ENCODE assay signal across 34 cellular contexts in genomic region chr3:10508619-10509260, GRCh38. TPM values are rescaled to one million over a fixed set of nuclear protein-coding genes. Genes with fewer than 3 reads are reported as not detected.
"Had no signal": no experiment of that assay in that cellular context is flagged by ENCODE, and none has a peak within 500 bp of the region (broad histone marks: within the 10 kb centered on the region; RNA-seq: fewer than 3 reads in every experiment).

No MANE protein-coding gene starts in this region.

- H3K27me3 ChIP-seq: MG63 had no signal

- H3K4me1 ChIP-seq: ascending aorta, SJCRH30 had no signal

- H3K36me3 ChIP-seq: ascending aorta, cardiac muscle cell, MG63, SJCRH30 had no signal

- H3K9me3 ChIP-seq: ascending aorta, body of pancreas, MG63, SJCRH30, SK-N-SH had no signal

- H3K9ac ChIP-seq: SK-N-SH had no signal

- H3K4me2 ChIP-seq: SK-N-SH had no signal

- H3K27ac ChIP-seq: ascending aorta, body of pancreas, cardiac muscle cell, RWPE1, SJCRH30, VCaP had no signal

- H3K4me3 ChIP-seq: ascending aorta, body of pancreas, cardiac muscle cell, MG63, SJCRH30 had no signal

- ATAC-seq: activated CD4-positive, CD25-positive, alpha-beta regulatory T cell treated with anti-CD3 and anti-CD28 coated beads, Interleukin-2, amount 50 U/mL, for 24 hours; activated CD8-positive, alpha-beta T cell treated with anti-CD3 and anti-CD28 coated beads for 36 hours; body of pancreas; Panc1 had no signal

- DNase-seq: activated CD4-positive, alpha-beta T cell treated with anti-CD3 and anti-CD28 coated beads for 4 hours; activated CD8-positive, alpha-beta memory T cell treated with anti-CD3 and anti-CD28 coated beads, Interleukin-2, amount 50 U/mL, for 48 hours; activated CD8-positive, alpha-beta T cell treated with anti-CD3 and anti-CD28 coated beads for 36 hours; activated effector memory CD4-positive, alpha-beta T cell treated with Interleukin-2 at 50 U/mL for 16 hours; activated naive CD4-positive, alpha-beta T cell; activated T-cell treated with anti-CD3 and anti-CD28 coated beads, Interleukin-2, amount 50 U/mL, for 1 hour; MG63; MV-4-11; NCI-H1092 treated with DMSO at 0.1 percent for 48 hours; NCI-H1417 treated with DMSO at 0.1 percent for 48 hours; NCI-H1694; NCI-H2029; NCI-H2107; NCI-H2171 treated with DMSO at 0.1 percent for 48 hours; NCI-H226; NCI-H526; NCI-H774; NK-92 treated with Interleukin-12 subunit alpha and Interleukin-12 subunit beta, amount 100 ng/mL, for 24 hours; OCI-M1; SJCRH30; SK-N-SH; T-helper 1 cell had no signal

RNA-seq across cellular contexts. Expression of gene ATP2B2, which starts 3.4 kb away (rescaled TPM):
- total RNA-seq: activated CD8-positive, alpha-beta T cell treated with anti-CD3 and anti-CD28 coated beads for 36 hours; activated T-helper 1 cell treated with anti-CD3 and anti-CD28 coated beads, Interleukin-12 subunit alpha, Interleukin-12 subunit beta, Interleukin-2, Interleukin-4 antibody, amounts not matched to agents 30 ng/mL and 10 ng/mL and 1 ng/mL, durations not matched to agents 14 hours and 24 hours and 36 hours; ascending aorta; LHCN-M2; NCI-H460; Right ventricle myocardium superior; SJCRH30; T-helper 2 cell treated with Interferon-gamma antibody and Interleukin-4, amounts not matched to agents 100 ng/mL and 5 ng/mL, for 36 hours had no signal
